Comparison of ENCODE assay signal across 2 cellular contexts in genomic region chr9:121807069-121807917, GRCh38.
TF ChIP-seq lines count a peak whose summit lies in the region.

No MANE protein-coding gene starts in this region.

TF ChIP-seq in H1, 55 proteins besides CTCF, POLR2A, EP300 and RAD21:
- TF ChIP-seq GTF2F1 (IDR thresholded peaks at IDR 0.05; ENCODE audit: borderline replicate concordance, low read depth, low read length): no peak
- TF ChIP-seq EZH2 (IDR thresholded peaks at IDR 0.05; ENCODE audit: low read depth, low read length, severe bottlenecking): no peak
- TF ChIP-seq NRF1 (IDR thresholded peaks at IDR 0.05; ENCODE audit: low read depth, low read length): no peak
- TF ChIP-seq FOSL1 (IDR thresholded peaks at IDR 0.05; ENCODE audit: insufficient read depth, low read depth, low read length): no peak
- no peak for TF ChIP-seq CREB1 (IDR thresholded peaks at IDR 0.05)
- no peak for TF ChIP-seq KDM5A (IDR thresholded peaks at IDR 0.05; ENCODE audit: low read length)

TF ChIP-seq in neural cell, 6 proteins besides CTCF, POLR2A, EP300 and RAD21:
- TF ChIP-seq TAF1 (IDR thresholded peaks at IDR 0.05; ENCODE audit: low read depth): no peak
